In genomic region chr10:22848509-22848908, GRCh38 we compare ENCODE assay signal across 1 cellular context.
TF ChIP-seq lines count a peak whose summit lies in the region.

No MANE protein-coding gene starts in this region.

TF ChIP-seq in neural cell, 6 proteins besides CTCF, POLR2A, EP300 and RAD21:
- TF ChIP-seq REST (IDR thresholded peaks at IDR 0.05; ENCODE audit: borderline replicate concordance) (no peak), MXI1 (conservative IDR thresholded peaks at IDR 0.05; ENCODE audit: poor library complexity, severe bottlenecking) (no peak), SMC3 (conservative IDR thresholded peaks at IDR 0.05; ENCODE audit: poor library complexity) (no peak), POLR2AphosphoS5 (IDR thresholded peaks at IDR 0.05) (peak; percentile 79), EZH2 (IDR thresholded peaks at IDR 0.05; ENCODE audit: borderline replicate concordance, insufficient read depth, low read length, poor library complexity, severe bottlenecking) (no peak)
